Comparison of ENCODE assay signal across 8 cellular contexts in genomic region chr17:68378202-68379149, GRCh38.
DNase-seq lines count a peak whose midpoint lies in the region; ATAC-seq lines count a peak whose summit lies in the region.

No MANE protein-coding gene starts in this region.

- H3K9ac ChIP-seq in HUES64 (ENCODE audit: low read depth, low read length) = no peak overlapping the region

- no peaks in the 10 kb centered on the region for H3K27me3 ChIP-seq in HUES64 (ENCODE audit: insufficient read depth, low read length)

- no peak for ATAC-seq in HG03457 (IDR thresholded peaks at IDR 0.05; ENCODE audit: unreplicated experiment)
- ATAC-seq in GM18511 (IDR thresholded peaks at IDR 0.05; ENCODE audit: unreplicated experiment) = no peak

- H3K27ac ChIP-seq in HUES64 (ENCODE audit: low read depth, low read length) = peak overlapping the region; percentile 63; the same call in 1 of the 2 replicates

- WGBS in HUES64 = 38% methylated on average over 23 of the region's 23 CpGs

- H3K4me3 ChIP-seq in HUES64 (ENCODE audit: low read length) = no peak overlapping the region

- in situ Hi-C loops in T47D (cut with HindIII; ENCODE audit: low pct_unique_long_range_greater_than_20kb, low sequenced_read_pairs) = no loop called here

- no peaks in the 10 kb centered on the region for H3K36me3 ChIP-seq in HUES64 (ENCODE audit: insufficient read depth, low read length)

- H3K4me1 ChIP-seq in HUES64 (ENCODE audit: insufficient read depth, low read length) = peaks cover 21% of the 10 kb centered on the region

- no peaks in the 10 kb centered on the region for H3K9me3 ChIP-seq in HUES64 (ENCODE audit: insufficient read depth, low read depth, low read length)

- peak; percentile 55 for DNase-seq in A172 (ENCODE audit: low spot score)
- DNase-seq in T47D (ENCODE audit: low read depth in 1 of 2, low spot score in 1 of 2) = peak; percentile 52 to 97
- peak; percentile 32 for DNase-seq in kidney glomerular epithelial cell (lab: John Stamatoyannopoulos, UW)
- DNase-seq in smooth muscle cell of the brain vasculature (ENCODE audit: low read depth, low spot score) = peak; percentile 98
- no peak for DNase-seq in activated CD4-positive, CD25-positive, alpha-beta regulatory T cell (lab: John Stamatoyannopoulos, UW)

Comparison
In these comparisons a context has a peak if more than half of its experiments do, and no peak if none do; other contexts are left out.
1. DNase-seq: peak in A172 (single experiment), T47D (2 of 2), kidney glomerular epithelial cell (single experiment) and smooth muscle cell of the brain vasculature (single experiment); none in activated CD4-positive, CD25-positive, alpha-beta regulatory T cell (0 of 4).